Comparison of ENCODE assay signal across 11 cellular contexts in the genomic region with DNA sequence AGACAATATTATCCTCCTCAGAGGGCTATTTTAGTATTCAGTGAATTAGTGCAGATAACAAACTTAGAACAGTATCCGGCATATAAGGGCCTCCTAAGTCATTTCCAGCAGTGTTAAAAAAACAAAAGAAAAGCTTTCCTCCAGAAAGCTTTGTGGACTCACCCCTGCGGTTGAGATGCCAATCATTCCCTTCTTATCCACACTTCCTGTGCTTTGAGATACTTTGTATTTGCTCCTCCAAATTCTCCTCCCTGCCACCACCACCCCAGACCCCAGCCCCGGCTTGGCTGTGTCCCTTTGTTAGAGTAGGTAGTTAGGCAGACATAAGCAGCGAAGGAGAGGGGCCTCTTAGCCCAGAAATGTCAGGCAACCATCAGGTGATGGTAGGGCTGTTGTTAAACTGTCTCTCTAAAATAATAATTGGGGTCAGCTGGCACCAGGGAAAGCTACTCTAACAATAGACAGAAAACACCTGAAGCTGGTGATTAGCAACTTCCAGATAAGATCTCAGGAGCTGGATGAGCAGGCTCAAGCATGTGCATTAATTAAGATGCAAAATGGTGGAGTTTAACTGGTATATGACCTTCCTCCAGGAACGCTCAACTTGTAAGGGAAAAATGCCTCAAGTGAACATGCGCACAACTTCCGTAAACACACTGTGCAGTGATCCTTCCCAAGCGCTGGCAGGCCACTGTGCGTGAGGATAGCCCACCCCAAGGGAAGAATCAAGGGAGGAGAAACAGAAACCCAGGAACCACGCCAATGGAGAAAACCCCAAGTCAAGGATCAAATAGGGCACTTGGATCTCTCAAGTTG.
DNase-seq lines count a peak whose midpoint lies in the region; ATAC-seq and TF ChIP-seq lines count a peak whose summit lies in the region.
"Had no signal": no experiment of that assay in that cellular context is flagged by ENCODE, and none has a peak within 500 bp of the region (broad histone marks: within the 10 kb centered on the region; RNA-seq: fewer than 3 reads in every experiment).

No MANE protein-coding gene starts in this region.

- H3K9me3 Mint-ChIP-seq in neural progenitor cell, result peaks cover 26% of the 10 kb centered on the region

- peak overlapping the region; percentile 95 for H3K27ac Mint-ChIP-seq in neural progenitor cell

- BruUV-seq in PC-9 (replicated peaks; lab: Mats Ljungman, UMichigan), result no TSS peak

- intact Hi-C loops in PC-9 (cut with micrococcal nuclease; ENCODE audit: unreplicated experiment), result loop anchor here (5.0 kb wide), 1 partner anchor 296 kb away; the partner anchor contains the start of gene NUDT4

- H3K36me3 ChIP-seq in ES-I3 (ENCODE audit: insufficient read depth, low read length) (no peaks in the 10 kb centered on the region), PC-9 (ENCODE audit: low read depth) (no peaks in the 10 kb centered on the region), neural progenitor cell (no peaks in the 10 kb centered on the region)
- H3K36me3 ChIP-seq: tibial artery had no signal

- H3K27ac ChIP-seq in PC-9 (peak overlapping the region; percentile 27; the same call in 1 of the 2 replicates), neural progenitor cell (no peak overlapping the region)
- H3K27ac ChIP-seq: psoas muscle, tibial artery had no signal

- CTCF ChIA-PET in PC-9 (lab: Charles Lee), result no interaction called here

- DNase-seq in PC-9 (peak; percentile 28 to 40), neural progenitor cell (ENCODE audit: low spot score) (peak; percentile 43), SIG-M5 treated with dmso at 0.1 percent for 504 hours (lab: John Stamatoyannopoulos, UW; ENCODE audit: unreplicated experiment) (no peak), Ammon's horn (ENCODE audit: low spot score) (no peak)
- no peak for DNase-seq in stimulated activated CD4-positive, alpha-beta T cell treated with anti-CD3 and anti-CD28 coated beads, Interleukin-2, amount 100 ng/mL, for 48 hours
- DNase-seq: NCI-H1436, psoas muscle, tibial artery had no signal

- no peak overlapping the region; the same call in 1 of the 2 replicates for H2AFZ ChIP-seq in PC-9
- peak overlapping the region; percentile 93 for H2AFZ ChIP-seq in neural progenitor cell (replicated peaks)

- H3K4me2 ChIP-seq in PC-9 (peak overlapping the region; percentile 17), neural progenitor cell (peak overlapping the region; percentile 21)

- peaks cover 6% of the 10 kb centered on the region for H3K36me3 Mint-ChIP-seq in neural progenitor cell

- H3K4me1 ChIP-seq in ES-I3 (ENCODE audit: insufficient read depth, low read length) (peaks cover 34% of the 10 kb centered on the region), PC-9 (replicated peaks; ENCODE audit: insufficient read depth) (peaks cover 29% of the 10 kb centered on the region), neural progenitor cell (peaks cover 25% of the 10 kb centered on the region)
- H3K4me1 ChIP-seq: psoas muscle had no signal

- TF ChIP-seq CTCF in PC-9 (conservative IDR thresholded peaks at IDR 0.05) (no peak), neural progenitor cell (IDR thresholded peaks at IDR 0.05) (no peak)

- peaks cover 8% of the 10 kb centered on the region for H3K27me3 Mint-ChIP-seq in neural progenitor cell (ENCODE audit: insufficient read depth, low read depth)

- peaks cover 23% of the 10 kb centered on the region for H3K4me1 Mint-ChIP-seq in neural progenitor cell

- peaks cover 23% of the 10 kb centered on the region for H3F3A ChIP-seq in PC-9 (ENCODE audit: insufficient read depth, low read depth)
- H3F3A ChIP-seq in neural progenitor cell (ENCODE audit: low read depth), result peaks cover 15% of the 10 kb centered on the region

- H3K4me3 ChIP-seq in PC-9 (no peak overlapping the region), neural progenitor cell (no peak overlapping the region)
- H3K4me3 ChIP-seq: psoas muscle, tibial artery had no signal

- no peaks in the 10 kb centered on the region for H3K9me2 ChIP-seq in PC-9 (ENCODE audit: insufficient read depth)

- ATAC-seq in esophagus mucosa, result peak; percentile 50
- ATAC-seq in HG03108 (IDR thresholded peaks at IDR 0.05; ENCODE audit: unreplicated experiment), result no peak
- ATAC-seq: psoas muscle had no signal

- H3K79me2 ChIP-seq in PC-9 (ENCODE audit: low read depth) (no peaks in the 10 kb centered on the region), neural progenitor cell (ENCODE audit: low read depth) (no peaks in the 10 kb centered on the region)

- H3K4me3 Mint-ChIP-seq in neural progenitor cell, result peak overlapping the region; percentile 50

- H3K27me3 ChIP-seq in PC-9 (ENCODE audit: insufficient read depth, low read depth) (no peaks in the 10 kb centered on the region), neural progenitor cell (no peaks in the 10 kb centered on the region)
- H3K27me3 ChIP-seq: tibial artery had no signal

- H3K9me3 ChIP-seq in ES-I3 (ENCODE audit: control insufficient read depth, insufficient read depth, low read length) (0 out of 2 replicates have a peak, but pooled peaks cover 7% of the 10 kb centered on the region), PC-9 (ENCODE audit: insufficient read depth, low read depth) (no peaks in the 10 kb centered on the region; the same call in 1 of the 2 replicates), neural progenitor cell (ENCODE audit: low read depth) (no peaks in the 10 kb centered on the region)

- H3K9ac ChIP-seq in ES-I3 (ENCODE audit: low read depth, low read length) (peak overlapping the region; percentile 4; the same call in 1 of the 2 replicates), neural progenitor cell (no peak overlapping the region)

- POLR2A ChIA-PET in PC-9 (lab: Charles Lee; ENCODE audit: unreplicated experiment), result interaction anchor here (0.5 to 0.6 kb wide), 4 partner anchors 43 to 299 kb away, joined by 3 to 5 read pairs (median 4); no protein-coding TSS in a partner anchor

- H4K20me1 ChIP-seq in PC-9 (ENCODE audit: insufficient read depth) (no peaks in the 10 kb centered on the region), neural progenitor cell (ENCODE audit: low read depth) (no peaks in the 10 kb centered on the region)

Comparison
In these comparisons a context has a peak if more than half of its experiments do, and no peak if none do; other contexts are left out.
1. DNase-seq: peak in PC-9 (2 of 2) and neural progenitor cell (single experiment); none in SIG-M5 treated with dmso at 0.1 percent for 504 hours (single experiment), stimulated activated CD4-positive, alpha-beta T cell treated with anti-CD3 and anti-CD28 coated beads, Interleukin-2, amount 100 ng/mL, for 48 hours (0 of 2) and Ammon's horn (single experiment).